8 cellular contexts compared by ENCODE assay signal in the genomic region with DNA sequence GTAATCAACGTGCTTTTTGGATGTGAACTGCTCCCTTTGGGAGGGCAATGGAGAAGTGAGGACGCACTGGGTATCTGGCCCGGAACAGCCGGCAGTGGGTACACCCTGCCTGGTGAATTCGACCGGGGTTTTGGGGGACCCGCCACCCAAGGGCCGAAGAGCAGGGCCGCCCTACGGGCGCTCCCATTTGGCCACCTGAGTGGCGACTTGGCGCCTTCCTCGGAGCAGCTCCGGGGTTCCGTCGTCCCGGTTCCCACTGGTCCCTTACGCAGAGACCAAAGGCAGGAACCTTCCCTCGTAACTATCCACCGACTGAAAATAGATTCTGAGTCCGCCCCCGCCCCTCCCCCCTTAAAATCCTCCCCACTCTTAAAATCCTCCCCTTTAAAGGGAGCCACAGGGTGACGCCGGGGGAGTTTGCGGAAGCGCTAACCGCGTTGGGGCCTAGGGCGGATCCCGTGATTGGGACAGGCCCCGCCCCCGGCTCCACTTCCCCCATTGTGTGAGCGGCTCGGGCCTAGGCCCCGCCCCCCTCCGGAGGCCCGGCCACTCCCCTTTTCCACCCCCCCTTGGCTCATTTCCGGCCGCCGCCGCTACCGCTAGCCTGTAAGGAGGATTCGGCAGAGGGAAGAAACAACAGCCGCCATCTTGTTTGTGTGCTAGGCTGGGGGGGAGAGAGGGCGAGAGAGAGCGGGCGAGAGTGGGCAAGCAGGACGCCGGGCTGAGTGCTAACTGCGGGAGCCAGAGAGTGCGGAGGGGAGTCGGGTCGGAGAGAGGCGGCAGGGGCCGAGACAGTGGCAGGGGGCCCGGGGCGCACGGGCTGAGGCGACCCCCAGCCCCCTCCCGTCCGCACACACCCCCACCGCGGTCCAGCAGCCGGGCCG.
DNase-seq lines count a peak whose midpoint lies in the region; ATAC-seq and TF ChIP-seq lines count a peak whose summit lies in the region.

No MANE protein-coding gene starts in this region.

- TF ChIP-seq CTCF in AG10803 (conservative IDR thresholded peaks at IDR 0.05; ENCODE audit: low read length): no peak

- DNase-seq in AG10803 (ENCODE audit: low read depth) (peak; percentile 98), NCI-H446 treated with DMSO at 0.1 percent for 48 hours (lab: John Stamatoyannopoulos, UW) (peak; percentile 96), cerebellar nuclear complex (lab: John Stamatoyannopoulos, UW) (peak; percentile 77 to 92), islet precursor cell (peak; percentile 99)
- DNase-seq in activated CD4-positive, CD25-positive, alpha-beta regulatory T cell treated with anti-CD3 and anti-CD28 coated beads, Interleukin-2, amount 50 U/mL, for 72 hours: peak; percentile 99
- DNase-seq in stimulated activated CD4-positive, alpha-beta T cell treated with anti-CD3 and anti-CD28 coated beads, Interleukin-12 subunit alpha, Interleukin-12 subunit beta, amount 100 ng/mL, for 4 hours: peak; percentile 99

- ATAC-seq in GM19043 (IDR thresholded peaks at IDR 0.05; ENCODE audit: low read depth, unreplicated experiment): peak; percentile 77
- ATAC-seq in HG03354 (IDR thresholded peaks at IDR 0.05; ENCODE audit: poor library complexity, severe bottlenecking, unreplicated experiment): peak; percentile 72

- peak overlapping the region; percentile 83 for H3K4me3 ChIP-seq in AG10803 (ENCODE audit: low read length)

Comparison
In these comparisons a context has a peak if more than half of its experiments do, and no peak if none do; other contexts are left out.
1. Peak in every context shown above with its lines: DNase-seq, ATAC-seq and H3K4me3 ChIP-seq.